Comparison of ENCODE assay signal across 11 cellular contexts in the genomic region with DNA sequence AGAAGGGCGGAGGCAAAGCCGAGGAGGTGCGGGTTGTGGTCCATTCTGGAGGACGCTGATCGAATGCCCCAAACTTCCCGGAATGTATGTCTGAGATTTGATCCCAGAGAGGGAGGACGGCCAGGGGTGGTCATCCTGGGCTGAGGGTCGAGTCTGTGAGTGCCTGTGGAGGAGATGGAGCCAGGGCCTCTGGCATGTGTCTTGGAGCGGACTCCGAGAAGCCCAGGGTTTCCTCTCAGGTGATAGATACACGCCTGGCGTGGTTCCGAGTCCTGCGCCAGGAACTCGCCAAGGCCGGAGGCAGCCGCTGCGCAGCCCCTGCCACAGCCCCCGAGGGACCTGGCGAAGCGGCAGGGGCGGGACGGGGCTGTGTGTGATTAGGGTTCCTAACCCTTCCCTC. TPM values are rescaled to one million over a fixed set of nuclear protein-coding genes. Genes with fewer than 3 reads are reported as not detected.
DNase-seq lines count a peak whose midpoint lies in the region; ATAC-seq lines count a peak whose summit lies in the region.
"Had no signal": no experiment of that assay in that cellular context is flagged by ENCODE, and none has a peak within 500 bp of the region (broad histone marks: within the 10 kb centered on the region; RNA-seq: fewer than 3 reads in every experiment).

No MANE protein-coding gene starts in this region.

- peak overlapping the region; percentile 27 for H3K9ac ChIP-seq in HUES64 (ENCODE audit: low read depth, low read length)
- H3K9ac ChIP-seq in mesendoderm (ENCODE audit: low read length) = peak overlapping the region; percentile 68

- no peaks in the 10 kb centered on the region for H3K79me1 ChIP-seq in mesendoderm (ENCODE audit: low read length)

- H3K9me3 ChIP-seq in HUES64 (ENCODE audit: insufficient read depth, low read depth, low read length) (peaks cover 82% of the 10 kb centered on the region), esophagus (ENCODE audit: control insufficient read depth in 2 of 2, insufficient read depth in 1 of 2, low read depth in 1 of 2, low read length in 1 of 2) (peaks cover 0 to 53% of the 10 kb centered on the region in 2 donors)

- H3K4me2 ChIP-seq in mesendoderm (ENCODE audit: low read length) = peak overlapping the region; percentile 16

- peaks cover 8% of the 10 kb centered on the region for H3K36me3 Mint-ChIP-seq in activated T-cell treated with anti-CD3 and anti-CD28 coated beads, Interleukin-2, amount 50 U/mL, for 4 hours (ENCODE audit: insufficient read depth)

- H4K8ac ChIP-seq in mesendoderm (ENCODE audit: low read depth, low read length) = no peak overlapping the region

- peaks cover 37% of the 10 kb centered on the region for H3K27me3 Mint-ChIP-seq in activated T-cell treated with anti-CD3 and anti-CD28 coated beads, Interleukin-2, amount 50 U/mL, for 4 hours (ENCODE audit: low read depth)

- peaks cover 5% of the 10 kb centered on the region; the same call in 1 of the 2 replicates for H3K36me3 ChIP-seq in HUES64 (ENCODE audit: insufficient read depth, low read length)
- peaks cover 0 to 5% of the 10 kb centered on the region in 2 donors for H3K36me3 ChIP-seq in esophagus (ENCODE audit: control insufficient read depth in 2 of 2, insufficient read depth in 2 of 2, low read length in 1 of 2)
- H3K36me3 ChIP-seq in mesendoderm (ENCODE audit: control insufficient read depth, insufficient read depth, low read length) = no peaks in the 10 kb centered on the region

- no peak for ATAC-seq in activated T-cell treated with anti-CD3 and anti-CD28 coated beads, Interleukin-2, amount 50 U/mL, for 4 hours

- H2BK120ac ChIP-seq in mesendoderm (ENCODE audit: low read depth, low read length) = no peak overlapping the region

- H3K79me2 ChIP-seq in mesendoderm (ENCODE audit: control insufficient read depth, insufficient read depth, low read length) = no peaks in the 10 kb centered on the region

- peak overlapping the region; percentile 38 for H3K4ac ChIP-seq in mesendoderm (ENCODE audit: low read depth, low read length)

- no peak overlapping the region for H2BK15ac ChIP-seq in mesendoderm (replicated peaks; ENCODE audit: low read depth)

- H3K23ac ChIP-seq in mesendoderm (ENCODE audit: low read length) = no peak overlapping the region

- H3K27me3 ChIP-seq in HUES64 (ENCODE audit: insufficient read depth, low read length) = no peaks in the 10 kb centered on the region
- H3K27me3 ChIP-seq in esophagus (ENCODE audit: control insufficient read depth in 1 of 2, insufficient read depth in 2 of 2, low read length in 2 of 2) = no peaks in the 10 kb centered on the region
- H3K27me3 ChIP-seq in mesendoderm (ENCODE audit: insufficient read depth, low read length, poor library complexity) = no peaks in the 10 kb centered on the region

- no peak overlapping the region for H2BK5ac ChIP-seq in mesendoderm (ENCODE audit: low read length)

- H3K4me1 Mint-ChIP-seq in activated T-cell treated with anti-CD3 and anti-CD28 coated beads, Interleukin-2, amount 50 U/mL, for 4 hours (ENCODE audit: low read depth) = no peaks in the 10 kb centered on the region
- H3K4me1 Mint-ChIP-seq: activated CD4-positive, alpha-beta T cell treated with anti-CD3 and anti-CD28 coated beads, Interleukin-2, amount 10 ng/mL, durations not matched to agents 7 days and 5 days had no signal

- no peak overlapping the region for H2AK5ac ChIP-seq in mesendoderm (ENCODE audit: low read length)

- 82% methylated on average over 23 of the region's 23 CpGs for WGBS in HUES64
- 6% methylated on average over 23 of the region's 23 CpGs for WGBS in esophagus, 2 donors
- WGBS in mesendoderm (ENCODE audit: extremely low coverage, insufficient coverage, low lambda C conversion rate) = no CpG with 5 or more reads among the region's 23 CpGs

- peak overlapping the region; percentile 78 for H3K56ac ChIP-seq in mesendoderm (ENCODE audit: low read length)

- DNase-seq in mesendoderm = no peak
- DNase-seq in substantia nigra (lab: John Stamatoyannopoulos, UW) = peak in 18 of 49 donors; percentile 2 to 58 (median 30)
- DNase-seq in SHP77 (lab: John Stamatoyannopoulos, UW) = no peak
- DNase-seq in NCI-H2107 treated with DMSO at 0.1 percent for 48 hours (lab: John Stamatoyannopoulos, UW; ENCODE audit: unreplicated experiment) = no peak
- DNase-seq in activated T-cell treated with anti-CD3 and anti-CD28 coated beads, Interleukin-2, amount 50 U/mL, for 4 hours = no peak
- DNase-seq in NCI-H446 (lab: John Stamatoyannopoulos, UW) = no peak
- DNase-seq: activated CD4-positive, alpha-beta T cell treated with anti-CD3 and anti-CD28 coated beads, Interleukin-2, amount 10 ng/mL, durations not matched to agents 7 days and 5 days; stimulated activated CD4-positive, alpha-beta T cell treated with anti-CD3 and anti-CD28 coated beads, Interleukin-2, amount 100 ng/mL, for 48 hours had no signal

- H3K4me1 ChIP-seq in HUES64 (ENCODE audit: insufficient read depth, low read length) = no peaks in the 10 kb centered on the region
- peaks cover 0 to 11% of the 10 kb centered on the region in 2 donors for H3K4me1 ChIP-seq in esophagus (ENCODE audit: control insufficient read depth in 2 of 2, insufficient read depth in 2 of 2, low read length in 1 of 2)
- no peaks in the 10 kb centered on the region for H3K4me1 ChIP-seq in mesendoderm (ENCODE audit: control insufficient read depth, low read depth, low read length)

- no peak overlapping the region for H3K18ac ChIP-seq in mesendoderm (ENCODE audit: low read length)

- H3K27ac ChIP-seq in HUES64 (ENCODE audit: low read depth, low read length) (no peak overlapping the region), esophagus (ENCODE audit: low read depth in 2 of 2, low read length in 1 of 2) (no peak overlapping the region), mesendoderm (ENCODE audit: low read depth, low read length) (no peak overlapping the region), substantia nigra (ENCODE audit: low read depth, low read length, poor library complexity, severe bottlenecking) (peak overlapping the region; percentile 24)
- H3K27ac ChIP-seq: RWPE1 had no signal

- no peak overlapping the region for H3K4me3 Mint-ChIP-seq in activated T-cell treated with anti-CD3 and anti-CD28 coated beads, Interleukin-2, amount 50 U/mL, for 4 hours
- H3K4me3 Mint-ChIP-seq: activated CD4-positive, alpha-beta T cell treated with anti-CD3 and anti-CD28 coated beads, Interleukin-2, amount 10 ng/mL, durations not matched to agents 7 days and 5 days had no signal

- H3K9me3 Mint-ChIP-seq in activated T-cell treated with anti-CD3 and anti-CD28 coated beads, Interleukin-2, amount 50 U/mL, for 4 hours = peaks cover 68% of the 10 kb centered on the region

- H3K4me3 ChIP-seq in HUES64 (ENCODE audit: low read length) (peak overlapping the region; percentile 80), esophagus (ENCODE audit: low read depth in 1 of 2, low read length in 2 of 2) (peak overlapping the region; percentile 55 to 68), mesendoderm (ENCODE audit: low read length) (peak overlapping the region; percentile 16)

- no peak overlapping the region for H4K5ac ChIP-seq in mesendoderm (ENCODE audit: low read length)

RNA-seq across cellular contexts. Expression of a gene that starts 0.4 kb away (rescaled TPM):
- 0.65 TPM for polyA plus RNA-seq in HUES64 (2013, experiment 1 of 2)
- polyA plus RNA-seq in HUES64 (2013, experiment 2 of 2) = 1.0 TPM
- polyA plus RNA-seq in esophagus = under 1 TPM; 0.40 to 0.71 TPM
- 1.0 TPM for polyA plus RNA-seq in mesendoderm (2013, experiment 1 of 2)
- polyA plus RNA-seq in mesendoderm (2013, experiment 2 of 2) = 1.1 TPM
- total RNA-seq in activated T-cell treated with anti-CD3 and anti-CD28 coated beads, Interleukin-2, amount 50 U/mL, for 4 hours = not detected
- total RNA-seq: activated CD4-positive, alpha-beta T cell treated with anti-CD3 and anti-CD28 coated beads, Interleukin-2, amount 10 ng/mL, durations not matched to agents 7 days and 5 days had no signal

RNA-seq across cellular contexts. Expression of a gene that starts 45.6 kb away (rescaled TPM):
- 0.55 TPM for polyA plus RNA-seq in HUES64 (2013, experiment 1 of 2)
- 1.1 TPM for polyA plus RNA-seq in HUES64 (2013, experiment 2 of 2)
- under 1 TPM; 0.52 to 0.86 TPM for polyA plus RNA-seq in esophagus
- polyA plus RNA-seq in mesendoderm (2013, experiment 1 of 2) = 0.21 TPM
- 0.15 TPM for polyA plus RNA-seq in mesendoderm (2013, experiment 2 of 2)
- under 1 TPM; 0.14 to 0.21 (median 0.15) TPM for total RNA-seq in activated T-cell treated with anti-CD3 and anti-CD28 coated beads, Interleukin-2, amount 50 U/mL, for 4 hours

RNA-seq across cellular contexts. Expression of a gene that starts 53.8 kb away (rescaled TPM):
- polyA plus RNA-seq in HUES64 (2013, experiment 1 of 2) = not detected
- not detected for polyA plus RNA-seq in HUES64 (2013, experiment 2 of 2)
- polyA plus RNA-seq in esophagus = not detected
- polyA plus RNA-seq in mesendoderm (2013, experiment 1 of 2) = not detected
- polyA plus RNA-seq in mesendoderm (2013, experiment 2 of 2) = not detected
- total RNA-seq in activated T-cell treated with anti-CD3 and anti-CD28 coated beads, Interleukin-2, amount 50 U/mL, for 4 hours = not detected
- total RNA-seq: activated CD4-positive, alpha-beta T cell treated with anti-CD3 and anti-CD28 coated beads, Interleukin-2, amount 10 ng/mL, durations not matched to agents 7 days and 5 days had no signal

Comparison
In these comparisons a context has a peak if more than half of its experiments do, and no peak if none do; other contexts are left out.
1. H3K4me3 ChIP-seq: peak in every context shown above with its lines; median percentile 80 in HUES64; 62 in esophagus; 16 in mesendoderm.